ENCODE assay signal across 20 cellular contexts in genomic region chr20:34715384-34715783, GRCh38. TPM values are rescaled to one million over a fixed set of nuclear protein-coding genes. Genes with fewer than 3 reads are reported as not detected.
DNase-seq lines count a peak whose midpoint lies in the region; ATAC-seq and TF ChIP-seq lines count a peak whose summit lies in the region.
"Had no signal": no experiment of that assay in that cellular context is flagged by ENCODE, and none has a peak within 500 bp of the region (broad histone marks: within the 10 kb centered on the region; RNA-seq: fewer than 3 reads in every experiment).

No MANE protein-coding gene starts in this region.

- peak overlapping the region; percentile 16 for H3K27ac Mint-ChIP-seq in T-helper 17 cell
- H3K27ac Mint-ChIP-seq: CD4-positive, alpha-beta T cell had no signal

- H3K4me3 ChIP-seq in GM23248, result no peak overlapping the region
- no peak overlapping the region for H3K4me3 ChIP-seq in foreskin fibroblast (ENCODE audit: low read depth in 1 of 2, low read length in 2 of 2)

- in situ Hi-C loops in GM23248 (cut with MboI), result loop anchor here (25.0 kb wide), 1 partner anchor 403 kb away; the partner anchor contains the start of gene AHCY

- DNase-seq in A172 (ENCODE audit: low spot score), result peak; percentile 39
- DNase-seq in GM23248, result peak; percentile 77
- DNase-seq in T-helper 17 cell, result no peak
- peak; percentile 17 to 56 for DNase-seq in foreskin fibroblast
- DNase-seq in COLO668 (lab: John Stamatoyannopoulos, UW; ENCODE audit: unreplicated experiment), result no peak
- no peak for DNase-seq in DMS 273 (lab: John Stamatoyannopoulos, UW; ENCODE audit: unreplicated experiment)
- DNase-seq in HEK293T (ENCODE audit: extremely low spot score), result no peak
- DNase-seq in NCI-H446 treated with DMSO at 0.1 percent for 48 hours (lab: John Stamatoyannopoulos, UW), result no peak
- DNase-seq: 8988T; CD4-positive, alpha-beta T cell; DMS53; MM.1S; NCI-H1092; NCI-H146; NCI-H2081 treated with DMSO at 0.1 percent for 48 hours; NCI-H748 treated with DMSO at 0.1 percent for 48 hours; NK-92 treated with Interleukin-12 subunit alpha and Interleukin-12 subunit beta, amount 100 ng/mL, for 24 hours; SHP77 treated with DMSO at 0.1 percent for 48 hours; SK-N-SH had no signal

- H4K20me1 ChIP-seq in GM23248 (ENCODE audit: insufficient read depth), result no peaks in the 10 kb centered on the region

- peaks cover 15% of the 10 kb centered on the region for H3K4me1 Mint-ChIP-seq in T-helper 17 cell

- H3K27me3 Mint-ChIP-seq in T-helper 17 cell, result no peaks in the 10 kb centered on the region
- H3K27me3 Mint-ChIP-seq: CD4-positive, alpha-beta T cell; IgD-negative memory B cell had no signal

- H3K4me1 ChIP-seq in GM23248 (ENCODE audit: insufficient read depth), result peaks cover 36% of the 10 kb centered on the region

- peaks cover 49% of the 10 kb centered on the region for H3F3A ChIP-seq in GM23248 (ENCODE audit: insufficient read depth)

- H3K36me3 Mint-ChIP-seq in T-helper 17 cell (ENCODE audit: low read depth), result peaks cover 3% of the 10 kb centered on the region

- no peak overlapping the region for H3K4me3 Mint-ChIP-seq in T-helper 17 cell
- H3K4me3 Mint-ChIP-seq: CD4-positive, alpha-beta T cell had no signal

- H3K4me2 ChIP-seq in GM23248 (ENCODE audit: unreplicated experiment), result peak overlapping the region; percentile 43
- H3K4me2 ChIP-seq: SK-N-SH had no signal

- 36 to 38% methylated on average over 4 of the region's 4 CpGs for WGBS in GM23248 (ENCODE audit: low coverage in 1 of 2, low lambda C conversion rate in 2 of 2, missing lambda C conversion rate in 2 of 2), 2 experiments

- no peak overlapping the region for H2AFZ ChIP-seq in GM23248

- H3K9ac ChIP-seq in GM23248, result peak overlapping the region; percentile 42; the same call in 1 of the 2 replicates
- H3K9ac ChIP-seq: SK-N-SH had no signal

- ATAC-seq in T-helper 17 cell, result no peak

- H3K9me3 ChIP-seq in GM23248 (ENCODE audit: low read depth) (no peaks in the 10 kb centered on the region), T-helper 17 cell (ENCODE audit: control insufficient read depth, low read length, poor library complexity, severe bottlenecking) (no peaks in the 10 kb centered on the region)
- H3K9me3 ChIP-seq: SK-N-SH had no signal

- POLR2A ChIA-PET in HEK293T (lab: Yijun Ruan, JAX), result no interaction called here

- no peaks in the 10 kb centered on the region for H3K36me3 ChIP-seq in GM23248 (ENCODE audit: low read depth)

- CTCF ChIA-PET in HEK293T (lab: Yijun Ruan, JAX), result no interaction called here

- no peaks in the 10 kb centered on the region for H3K27me3 ChIP-seq in GM23248 (replicated peaks; ENCODE audit: insufficient read depth)

- no peak for TF ChIP-seq CTCF in foreskin fibroblast (IDR thresholded peaks at IDR 0.05; ENCODE audit: low read depth, low read length)

- H3K9me2 ChIP-seq in GM23248 (ENCODE audit: insufficient read depth), result no peaks in the 10 kb centered on the region
- H3K9me2 ChIP-seq: SK-N-SH had no signal

- peak overlapping the region; percentile 62 for H3K27ac ChIP-seq in GM23248

- no peaks in the 10 kb centered on the region for H3K79me2 ChIP-seq in GM23248 (ENCODE audit: insufficient read depth)

TF ChIP-seq in HEK293T, 16 proteins besides CTCF, POLR2A, EP300 and RAD21:
- TF ChIP-seq SP1 (IDR thresholded peaks at IDR 0.05) (no peak), NFRKB (IDR thresholded peaks at IDR 0.05) (no peak), L3MBTL2 (conservative IDR thresholded peaks at IDR 0.05) (no peak), SUZ12 (IDR thresholded peaks at IDR 0.05) (no peak), FOXA1 (IDR thresholded peaks at IDR 0.05) (no peak), FOXM1 (IDR thresholded peaks at IDR 0.05; ENCODE audit: borderline replicate concordance) (no peak), ELF4 (IDR thresholded peaks at IDR 0.05) (no peak), CTBP1 (IDR thresholded peaks at IDR 0.05; ENCODE audit: borderline replicate concordance) (no peak), HDGF (IDR thresholded peaks at IDR 0.05; ENCODE audit: borderline replicate concordance) (no peak), FOXK2 (IDR thresholded peaks at IDR 0.05) (no peak), LEF1 (IDR thresholded peaks at IDR 0.05; ENCODE audit: borderline replicate concordance) (no peak), BHLHE40 (IDR thresholded peaks at IDR 0.05; ENCODE audit: borderline replicate concordance) (no peak), PKNOX1 (IDR thresholded peaks at IDR 0.05) (no peak), ZNF384 (IDR thresholded peaks at IDR 0.05) (no peak)

RNA-seq across cellular contexts. Expression of gene TP53INP2, which starts 11.2 kb away (rescaled TPM):
- total RNA-seq in A172 (2014; rRNA removed; shearing (Covaris generic)), result 2.4 and 5.0 TPM in 2 replicates
- 2.4 and 3.9 TPM in 2 replicates for total RNA-seq in GM23248 (2014; rRNA removed; shearing (Covaris generic))
- 4.4 and 4.9 TPM in 2 replicates for polyA plus RNA-seq in GM23248 (2016; fragmentation: Nextera tagmentation; extraction: Ambion mirVana)
- 10 to 100 TPM; 62.0 to 62.4 TPM for total RNA-seq in T-helper 17 cell

RNA-seq across cellular contexts. Expression of gene PIGU, which starts 38.5 kb away (rescaled TPM):
- total RNA-seq in A172 (2014; rRNA removed; shearing (Covaris generic)), result 23.7 and 28.7 TPM in 2 replicates
- 12.5 and 21.6 TPM in 2 replicates for total RNA-seq in GM23248 (2014; rRNA removed; shearing (Covaris generic))
- polyA plus RNA-seq in GM23248 (2016; fragmentation: Nextera tagmentation; extraction: Ambion mirVana), result 19.7 and 21.2 TPM in 2 replicates
- total RNA-seq in T-helper 17 cell, result 10 to 100 TPM in 1 of 2 donors, 1 to 10 TPM in 1; 8.4 to 10.2 TPM

Comparison
In these comparisons a context has a peak if more than half of its experiments do, and no peak if none do; other contexts are left out.
1. DNase-seq: peak in A172 (single experiment), GM23248 (single experiment) and foreskin fibroblast (2 of 2); none in T-helper 17 cell (0 of 3), COLO668 (single experiment), DMS 273 (single experiment), HEK293T (single experiment) and NCI-H446 treated with DMSO at 0.1 percent for 48 hours (single experiment).
2. RNA of gene TP53INP2, which starts 11.2 kb away (total RNA-seq): 62.0 to 62.4 TPM in T-helper 17 cell; 2.4 to 3.9 TPM in GM23248 and 2.4 to 5.0 TPM in A172; every median in the first group is over 10 times any median in the second.